ENCODE assay signal across 8 cellular contexts in the genomic region with DNA sequence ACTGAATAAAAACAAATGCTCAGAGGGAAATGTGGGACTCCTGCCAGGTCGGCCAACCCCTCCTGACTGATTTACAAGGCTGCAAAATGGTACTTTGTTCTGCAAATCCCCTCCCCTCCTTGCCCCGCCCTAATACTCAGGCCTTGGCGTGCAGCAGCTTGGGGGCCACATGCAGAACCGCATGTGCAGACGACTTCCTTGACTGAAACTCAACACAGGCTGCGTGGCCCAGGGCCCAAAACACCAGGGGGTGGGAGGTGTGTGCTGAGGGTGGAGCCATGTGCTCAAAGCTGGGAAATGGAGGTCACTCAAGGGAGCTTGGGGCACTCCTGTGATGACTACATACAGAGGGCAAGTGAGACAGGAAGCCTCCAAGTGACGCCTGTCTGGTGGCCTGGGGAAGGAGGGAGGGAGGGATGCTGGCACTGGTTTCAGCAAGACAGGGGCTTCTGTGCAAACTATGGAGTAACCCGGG.
DNase-seq lines count a peak whose midpoint lies in the region; ATAC-seq, FAIRE-seq and TF ChIP-seq lines count a peak whose summit lies in the region.

No MANE protein-coding gene starts in this region.

- H3K27ac ChIP-seq in CD4-positive, CD25-positive, alpha-beta regulatory T cell (ENCODE audit: insufficient read depth, low read length, poor library complexity, severe bottlenecking) = no peak overlapping the region
- H3K27ac ChIP-seq in kidney (ENCODE audit: low read depth in 2 of 2, low read length in 2 of 2) = peak overlapping the region; percentile 79 to 82

- H3K36me3 ChIP-seq in CD4-positive, CD25-positive, alpha-beta regulatory T cell (ENCODE audit: control insufficient read depth, insufficient read depth, low read length) = no peaks in the 10 kb centered on the region
- H3K36me3 ChIP-seq in kidney (ENCODE audit: control insufficient read depth in 1 of 2, insufficient read depth in 2 of 2, low read length in 2 of 2) = no peaks in the 10 kb centered on the region

- no peaks in the 10 kb centered on the region for H3K9me3 ChIP-seq in CD4-positive, CD25-positive, alpha-beta regulatory T cell (ENCODE audit: control insufficient read depth in 2 of 2, low read length in 2 of 2)
- no peaks in the 10 kb centered on the region for H3K9me3 ChIP-seq in kidney (ENCODE audit: control insufficient read depth in 1 of 2, low read length in 2 of 2)

- no peaks in the 10 kb centered on the region for H3K27me3 Mint-ChIP-seq in CD4-positive, CD25-positive, alpha-beta regulatory T cell

- peak overlapping the region; percentile 46 to 90 (median 88) for H3K27ac Mint-ChIP-seq in CD4-positive, CD25-positive, alpha-beta regulatory T cell

- H3K9me3 Mint-ChIP-seq in CD4-positive, CD25-positive, alpha-beta regulatory T cell = no peaks in the 10 kb centered on the region

- peak in 2 of 3 donors; percentile 34 to 94 for DNase-seq in CD4-positive, CD25-positive, alpha-beta regulatory T cell
- DNase-seq in T-helper 1 cell = peak in 3 of 5 donors; percentile 9 to 92 (median 18)
- DNase-seq in astrocyte of the spinal cord (ENCODE audit: low read depth, low spot score) = peak; percentile 87
- DNase-seq in kidney = peak; percentile 97
- peak; percentile 86 for DNase-seq in stimulated activated CD4-positive, alpha-beta T cell treated with anti-CD3 and anti-CD28 coated beads, Interleukin-1b, Interleukin-23, amount 100 ng/mL, for 48 hours
- DNase-seq in inferior parietal cortex (ENCODE audit: extremely low spot score) = no peak

- FAIRE-seq in kidney (lab: Jason Lieb, UNC) = no peak

- H3K27me3 ChIP-seq in CD4-positive, CD25-positive, alpha-beta regulatory T cell (ENCODE audit: control insufficient read depth, insufficient read depth, low read length) = no peaks in the 10 kb centered on the region

- H3K4me1 Mint-ChIP-seq in CD4-positive, CD25-positive, alpha-beta regulatory T cell = peaks cover 20 to 90% (median 35%) of the 10 kb centered on the region in 4 donors

- H3K4me3 Mint-ChIP-seq in CD4-positive, CD25-positive, alpha-beta regulatory T cell = peak overlapping the region; percentile 2 to 72 (median 64)

- intact Hi-C loops in kidney (cut with DNase I) = no loop called here

- TF ChIP-seq CTCF in astrocyte of the spinal cord (IDR thresholded peaks at IDR 0.05; ENCODE audit: low read depth, low read length) (no peak), kidney (IDR thresholded peaks at IDR 0.05; ENCODE audit: borderline replicate concordance, extremely low read depth, insufficient read depth) (no peak)

- in situ Hi-C loops in astrocyte of the spinal cord (cut with HindIII; ENCODE audit: low sequenced_read_pairs) = no loop called here

- H3K4me1 ChIP-seq in CD4-positive, CD25-positive, alpha-beta regulatory T cell (ENCODE audit: control insufficient read depth, insufficient read depth, low read length, poor library complexity, severe bottlenecking) = peaks cover 40% of the 10 kb centered on the region
- peaks cover 41 to 51% of the 10 kb centered on the region in 2 donors for H3K4me1 ChIP-seq in kidney (ENCODE audit: control insufficient read depth in 1 of 2, insufficient read depth in 1 of 2, low read depth in 1 of 2, low read length in 2 of 2)

- peak overlapping the region in 1 of 2 donors; percentile 20 for H3K9ac ChIP-seq in kidney (ENCODE audit: low read length in 2 of 2)

- no peak overlapping the region for H3K4me3 ChIP-seq in CD4-positive, CD25-positive, alpha-beta regulatory T cell (ENCODE audit: low read depth, low read length)
- H3K4me3 ChIP-seq in astrocyte of the spinal cord (ENCODE audit: low read depth, low read length) (no peak overlapping the region), kidney (ENCODE audit: low read length in 2 of 2) (no peak overlapping the region)

- peaks cover 8% of the 10 kb centered on the region for H3K36me3 Mint-ChIP-seq in CD4-positive, CD25-positive, alpha-beta regulatory T cell

- peak; percentile 66 to 67 for ATAC-seq in CD4-positive, CD25-positive, alpha-beta regulatory T cell (ENCODE audit: low read depth in 2 of 2)
- peak; percentile 78 for ATAC-seq in HG02938 (IDR thresholded peaks at IDR 0.05; ENCODE audit: unreplicated experiment)
- ATAC-seq in GM21381 (IDR thresholded peaks at IDR 0.05; ENCODE audit: unreplicated experiment) = no peak
